1 cellular context compared by ENCODE assay signal in the genomic region with DNA sequence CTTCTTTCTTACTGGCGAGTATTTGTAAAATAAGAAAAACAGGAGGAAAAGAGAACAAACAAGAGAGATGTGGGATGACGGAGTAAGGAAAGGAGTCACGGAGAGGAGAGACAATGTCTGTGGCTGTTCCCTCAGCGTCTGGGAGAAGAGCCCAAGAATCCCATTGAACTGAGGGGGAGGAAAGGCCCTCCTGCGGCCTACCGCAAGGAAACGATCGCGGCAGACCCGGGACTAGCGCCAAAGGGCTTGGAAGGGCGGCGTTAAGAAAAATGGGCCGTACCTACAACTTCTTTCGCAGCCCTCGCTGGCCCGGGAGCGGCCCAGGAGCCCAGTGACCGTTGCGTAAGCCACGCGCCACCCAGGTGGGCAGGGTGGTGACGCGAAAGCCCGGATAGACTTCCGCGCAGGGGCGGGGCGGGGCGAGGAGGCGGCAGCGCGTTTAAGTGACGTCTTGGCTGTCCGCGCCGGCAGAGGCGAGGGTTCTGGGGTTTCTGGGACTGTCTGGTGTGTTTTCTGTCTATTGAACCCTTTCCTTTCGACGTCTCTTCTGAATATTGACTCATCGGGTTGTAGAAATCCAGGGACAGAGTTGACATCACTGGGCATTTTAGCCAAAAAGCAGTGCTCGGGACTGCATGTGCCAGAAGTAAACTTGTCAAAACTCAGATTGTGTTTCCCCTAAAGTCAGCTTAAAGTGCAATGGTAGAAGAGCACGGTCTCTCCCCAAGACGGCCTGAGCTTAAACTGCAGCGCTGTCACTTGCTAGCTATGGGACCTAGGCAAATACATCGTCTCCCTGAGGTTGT.
TF ChIP-seq lines count a peak whose summit lies in the region.

A gene with protein sequence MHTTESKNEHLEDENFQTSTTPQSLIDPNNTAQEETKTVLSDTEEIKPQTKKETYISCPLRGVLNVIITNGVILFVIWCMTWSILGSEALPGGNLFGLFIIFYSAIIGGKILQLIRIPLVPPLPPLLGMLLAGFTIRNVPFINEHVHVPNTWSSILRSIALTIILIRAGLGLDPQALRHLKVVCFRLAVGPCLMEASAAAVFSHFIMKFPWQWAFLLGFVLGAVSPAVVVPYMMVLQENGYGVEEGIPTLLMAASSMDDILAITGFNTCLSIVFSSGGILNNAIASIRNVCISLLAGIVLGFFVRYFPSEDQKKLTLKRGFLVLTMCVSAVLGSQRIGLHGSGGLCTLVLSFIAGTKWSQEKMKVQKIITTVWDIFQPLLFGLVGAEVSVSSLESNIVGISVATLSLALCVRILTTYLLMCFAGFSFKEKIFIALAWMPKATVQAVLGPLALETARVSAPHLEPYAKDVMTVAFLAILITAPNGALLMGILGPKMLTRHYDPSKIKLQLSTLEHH (minus strand): TSS at position 387 of the 806 bp plus-strand sequence. CDS start 27,994 bp downstream, outside the sequence.

TF ChIP-seq in HepG2, 621 proteins besides CTCF, POLR2A, EP300 and RAD21 (continued from another document and continues in another):
- TF ChIP-seq ZMYM2 (CRISPR knock-in tag; IDR thresholded peaks at IDR 0.05) (0 out of 2 replicates have a peak, but pooled peaks have one; percentile 45), SP5 (CRISPR knock-in tag; IDR thresholded peaks at IDR 0.05; ENCODE audit: borderline replicate concordance, low read depth) (peak; percentile 59; the same call in 1 of the 2 replicates), ZNF781 (CRISPR knock-in tag; IDR thresholded peaks at IDR 0.05; ENCODE audit: borderline replicate concordance, not compliant biosample characterization) (peak; percentile 40), ZBTB7B (CRISPR knock-in tag; IDR thresholded peaks at IDR 0.05) (peak; percentile 48; the same call in 1 of the 2 replicates), ZNF569 (CRISPR knock-in tag; IDR thresholded peaks at IDR 0.05; ENCODE audit: borderline replicate concordance) (peak; percentile 81; the same call in 1 of the 2 replicates), RBM22 (optimal IDR thresholded peaks at IDR 0.05; ENCODE audit: low read length) (peak; percentile 96), HES4 (CRISPR knock-in tag; IDR thresholded peaks at IDR 0.05; ENCODE audit: borderline replicate concordance) (no peak; the same call in 1 of the 2 replicates), ZNF7 (CRISPR knock-in tag; IDR thresholded peaks at IDR 0.05) (no peak), ATF1 (CRISPR knock-in tag; IDR thresholded peaks at IDR 0.05) (peak; percentile 95), HNRNPLL (IDR thresholded peaks at IDR 0.05; ENCODE audit: low read depth, low read length, poor library complexity, severe bottlenecking) (peak; percentile 86), E2F1 (CRISPR knock-in tag; IDR thresholded peaks at IDR 0.05) (peak; percentile 74), HMGA1 (CRISPR knock-in tag; conservative IDR thresholded peaks at IDR 0.05) (no peak), ZNF773 (CRISPR knock-in tag; IDR thresholded peaks at IDR 0.05; ENCODE audit: borderline replicate concordance) (no peak), HMG20A (CRISPR knock-in tag; IDR thresholded peaks at IDR 0.05; ENCODE audit: borderline replicate concordance) (no peak), REST (IDR thresholded peaks at IDR 0.05; ENCODE audit: borderline replicate concordance in 1 of 2, low read depth in 1 of 2, low read length in 2 of 2) (peak in 1 of 2 experiments; percentile 54; a peak in 1 of 4 replicates), CREB1 (IDR thresholded peaks at IDR 0.05) (peak; percentile 95), CREB1 (CRISPR knock-in tag; IDR thresholded peaks at IDR 0.05) (peak; percentile 97), ZNF770 (CRISPR knock-in tag; IDR thresholded peaks at IDR 0.05) (0 out of 2 replicates have a peak, but pooled peaks have one; percentile 17), SRSF9 (IDR thresholded peaks at IDR 0.05; ENCODE audit: borderline replicate concordance, insufficient read depth, low read depth, low read length, poor library complexity, severe bottlenecking) (no peak), MLXIP (CRISPR knock-in tag; IDR thresholded peaks at IDR 0.05; ENCODE audit: borderline replicate concordance) (no peak; the same call in 1 of the 2 replicates), ZNF629 (CRISPR knock-in tag; conservative IDR thresholded peaks at IDR 0.05) (0 out of 2 replicates have a peak, but pooled peaks have one; percentile 26), ATF5 (CRISPR knock-in tag; IDR thresholded peaks at IDR 0.05; ENCODE audit: low read depth) (no peak), ZNF329 (CRISPR knock-in tag; IDR thresholded peaks at IDR 0.05; ENCODE audit: low read depth) (no peak), GLI4 (CRISPR knock-in tag; IDR thresholded peaks at IDR 0.05; ENCODE audit: borderline replicate concordance) (no peak), ATF6 (CRISPR knock-in tag; conservative IDR thresholded peaks at IDR 0.05) (no peak), KDM5A (IDR thresholded peaks at IDR 0.05; ENCODE audit: borderline replicate concordance, low read length) (peak; percentile 29; the same call in 1 of the 2 replicates), ZNF382 (CRISPR knock-in tag; IDR thresholded peaks at IDR 0.05; ENCODE audit: borderline replicate concordance) (no peak), GPN1 (CRISPR knock-in tag; IDR thresholded peaks at IDR 0.05; ENCODE audit: borderline replicate concordance) (no peak), ZNF275 (CRISPR knock-in tag; IDR thresholded peaks at IDR 0.05; ENCODE audit: borderline replicate concordance) (no peak), ZNF468 (CRISPR knock-in tag; IDR thresholded peaks at IDR 0.05) (no peak), ZNF572 (CRISPR knock-in tag; IDR thresholded peaks at IDR 0.05) (no peak), TRIM24 (CRISPR knock-in tag; IDR thresholded peaks at IDR 0.05) (no peak)
- TF ChIP-seq, protein P1, sequence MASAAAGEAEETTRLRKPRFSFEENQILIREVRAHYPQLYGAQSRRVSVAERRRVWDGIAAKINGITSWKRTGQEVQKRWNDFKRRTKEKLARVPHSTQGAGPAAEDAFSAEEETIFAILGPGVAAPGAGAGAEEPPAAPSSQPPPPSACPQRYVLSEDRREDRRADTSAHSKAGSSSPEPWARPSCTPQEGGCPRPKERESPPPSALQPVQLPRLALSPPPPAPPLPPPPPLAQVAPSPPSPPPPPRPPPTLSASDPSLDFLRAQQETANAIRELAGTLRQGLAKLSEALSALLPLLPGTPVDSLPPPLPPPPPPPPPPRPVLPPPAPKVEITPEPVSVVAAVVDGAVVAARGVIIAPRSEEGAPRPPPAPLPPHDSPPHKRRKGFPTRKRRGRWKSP (CRISPR knock-in tag; IDR thresholded peaks at IDR 0.05): peak; percentile 58; the same call in 1 of the 2 replicates
- TF ChIP-seq, protein P2, sequence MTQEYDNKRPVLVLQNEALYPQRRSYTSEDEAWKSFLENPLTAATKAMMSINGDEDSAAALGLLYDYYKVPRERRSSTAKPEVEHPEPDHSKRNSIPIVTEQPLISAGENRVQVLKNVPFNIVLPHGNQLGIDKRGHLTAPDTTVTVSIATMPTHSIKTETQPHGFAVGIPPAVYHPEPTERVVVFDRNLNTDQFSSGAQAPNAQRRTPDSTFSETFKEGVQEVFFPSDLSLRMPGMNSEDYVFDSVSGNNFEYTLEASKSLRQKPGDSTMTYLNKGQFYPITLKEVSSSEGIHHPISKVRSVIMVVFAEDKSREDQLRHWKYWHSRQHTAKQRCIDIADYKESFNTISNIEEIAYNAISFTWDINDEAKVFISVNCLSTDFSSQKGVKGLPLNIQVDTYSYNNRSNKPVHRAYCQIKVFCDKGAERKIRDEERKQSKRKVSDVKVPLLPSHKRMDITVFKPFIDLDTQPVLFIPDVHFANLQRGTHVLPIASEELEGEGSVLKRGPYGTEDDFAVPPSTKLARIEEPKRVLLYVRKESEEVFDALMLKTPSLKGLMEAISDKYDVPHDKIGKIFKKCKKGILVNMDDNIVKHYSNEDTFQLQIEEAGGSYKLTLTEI (CRISPR knock-in tag; conservative IDR thresholded peaks at IDR 0.05): no peak
